Comparison of ENCODE assay signal across 11 cellular contexts in genomic region chr2:120343100-120343432, GRCh38. TPM values are rescaled to one million over a fixed set of nuclear protein-coding genes. Genes with fewer than 3 reads are reported as not detected.
DNase-seq lines count a peak whose midpoint lies in the region; ATAC-seq and TF ChIP-seq lines count a peak whose summit lies in the region.
"Had no signal": no experiment of that assay in that cellular context is flagged by ENCODE, and none has a peak within 500 bp of the region (broad histone marks: within the 10 kb centered on the region; RNA-seq: fewer than 3 reads in every experiment).

No MANE protein-coding gene starts in this region.

- no peaks in the 10 kb centered on the region for H3K9me3 Mint-ChIP-seq in central memory CD8-positive, alpha-beta T cell
- H3K9me3 Mint-ChIP-seq: dendritic cell treated with granulocyte-macrophage colony-stimulating factor and Interleukin-4, amounts not matched to agents 40 ng/mL and 50 ng/mL, for 4 days had no signal

- DNase-seq in ELR (ENCODE audit: low read depth) (peak; percentile 10), MM.1S (no peak), osteoblast (ENCODE audit: insufficient read length, low spot score, missing footprints) (peak; percentile 91), caudate nucleus (lab: John Stamatoyannopoulos, UW) (no peak), iPS-NIHi11 (ENCODE audit: low spot score) (no peak)
- DNase-seq in central memory CD8-positive, alpha-beta T cell (ENCODE audit: low spot score in 2 of 2) = no peak

- H3K27ac ChIP-seq in MM.1S (ENCODE audit: low read length) = no peak overlapping the region
- no peak overlapping the region for H3K27ac ChIP-seq in osteoblast (ENCODE audit: low read depth, low read length)
- H3K27ac ChIP-seq in caudate nucleus (ENCODE audit: low read depth, low read length) = no peak overlapping the region
- no peak overlapping the region for H3K27ac ChIP-seq in gastroesophageal sphincter
- H3K27ac ChIP-seq: left lung had no signal

- H3K4me1 ChIP-seq in MM.1S (ENCODE audit: low read length) = 0 out of 2 replicates have a peak, but pooled peaks cover 8% of the 10 kb centered on the region
- H3K4me1 ChIP-seq in osteoblast (ENCODE audit: insufficient read depth, low read length) = peaks cover 15% of the 10 kb centered on the region
- peaks cover 0 to 49% (median 35%) of the 10 kb centered on the region in 3 donors for H3K4me1 ChIP-seq in gastroesophageal sphincter

- H3K4me3 Mint-ChIP-seq in central memory CD8-positive, alpha-beta T cell = peak overlapping the region; percentile 54

- peaks cover 2% of the 10 kb centered on the region for H3K36me3 Mint-ChIP-seq in central memory CD8-positive, alpha-beta T cell (ENCODE audit: insufficient read depth)

- H3K4me1 Mint-ChIP-seq in central memory CD8-positive, alpha-beta T cell = peaks cover 24% of the 10 kb centered on the region

- no peak overlapping the region for H3K27ac Mint-ChIP-seq in central memory CD8-positive, alpha-beta T cell (ENCODE audit: low read depth)
- H3K27ac Mint-ChIP-seq: activated CD4-positive, alpha-beta T cell treated with anti-CD3 and anti-CD28 coated beads for 36 hours; dendritic cell treated with granulocyte-macrophage colony-stimulating factor and Interleukin-4, amounts not matched to agents 40 ng/mL and 50 ng/mL, for 4 days had no signal

- TF ChIP-seq POLR2A in gastroesophageal sphincter (IDR thresholded peaks at IDR 0.05) = no peak

- H3K27me3 ChIP-seq in MM.1S (replicated peaks; ENCODE audit: insufficient read depth, low read length) (peaks cover 32% of the 10 kb centered on the region), osteoblast (ENCODE audit: insufficient read depth, low read length) (peaks cover 33% of the 10 kb centered on the region), gastroesophageal sphincter (peaks cover 90% of the 10 kb centered on the region)

- no peak for TF ChIP-seq EP300 in gastroesophageal sphincter (IDR thresholded peaks at IDR 0.05)

- H2AFZ ChIP-seq in MM.1S (ENCODE audit: low read length) = no peak overlapping the region
- H2AFZ ChIP-seq in osteoblast (ENCODE audit: low read length) = peak overlapping the region; percentile 68

- H3K9me3 ChIP-seq in MM.1S (replicated peaks; ENCODE audit: insufficient read depth, low read length) (no peaks in the 10 kb centered on the region), osteoblast (ENCODE audit: low read depth, low read length) (no peaks in the 10 kb centered on the region), gastroesophageal sphincter (no peaks in the 10 kb centered on the region)
- H3K9me3 ChIP-seq: left lung had no signal

- H4K20me1 ChIP-seq in MM.1S (ENCODE audit: insufficient read depth, low read length) = no peaks in the 10 kb centered on the region
- H4K20me1 ChIP-seq in osteoblast (ENCODE audit: insufficient read depth, low read length) = peaks cover 4% of the 10 kb centered on the region

- H3F3A ChIP-seq in MM.1S (ENCODE audit: insufficient read depth, low read length) = no peaks in the 10 kb centered on the region

- TF ChIP-seq CTCF in MM.1S (IDR thresholded peaks at IDR 0.05; ENCODE audit: low read length) = no peak
- TF ChIP-seq CTCF in osteoblast (IDR thresholded peaks at IDR 0.05; ENCODE audit: extremely low read depth, low read depth, low read length) = no peak
- no peak for TF ChIP-seq CTCF in gastroesophageal sphincter (IDR thresholded peaks at IDR 0.05)

- no peak overlapping the region for H3K9ac ChIP-seq in MM.1S (ENCODE audit: low read length)

- H3K36me3 ChIP-seq in MM.1S (replicated peaks; ENCODE audit: insufficient read depth, low read length) = no peaks in the 10 kb centered on the region
- H3K36me3 ChIP-seq in osteoblast (ENCODE audit: insufficient read depth, low read length) = no peaks in the 10 kb centered on the region
- H3K36me3 ChIP-seq in gastroesophageal sphincter = no peaks in the 10 kb centered on the region
- H3K36me3 ChIP-seq: left lung had no signal

- H3K9me2 ChIP-seq in MM.1S (replicated peaks; ENCODE audit: insufficient read depth, low read length) = no peaks in the 10 kb centered on the region

- H3K4me2 ChIP-seq in MM.1S (ENCODE audit: low read depth, low read length) = peak overlapping the region; percentile 86; the same call in 1 of the 2 replicates
- peak overlapping the region; percentile 79 for H3K4me2 ChIP-seq in osteoblast (ENCODE audit: insufficient read depth, low read length)

- H3K79me2 ChIP-seq in MM.1S (ENCODE audit: low read length) (no peaks in the 10 kb centered on the region), osteoblast (ENCODE audit: insufficient read depth, low read length) (no peaks in the 10 kb centered on the region)

- H3K4me3 ChIP-seq in MM.1S (ENCODE audit: low read length) (peak overlapping the region; percentile 51), osteoblast (ENCODE audit: insufficient read depth, low read length) (no peak overlapping the region), gastroesophageal sphincter (no peak overlapping the region)
- H3K4me3 ChIP-seq: left lung had no signal

- ATAC-seq in central memory CD8-positive, alpha-beta T cell (replicated peaks; ENCODE audit: extremely low read depth, poor library complexity, severe bottlenecking) = no peak
- no peak for ATAC-seq in HG03095 (IDR thresholded peaks at IDR 0.05; ENCODE audit: unreplicated experiment)
- ATAC-seq in gastroesophageal sphincter = no peak

- WGBS in gastroesophageal sphincter (ENCODE audit: low coverage in 1 of 2), 2 donors = 0 to 40% methylated on average over 1 of the region's 5 CpGs

- H3K27me3 Mint-ChIP-seq in central memory CD8-positive, alpha-beta T cell = peaks cover 73% of the 10 kb centered on the region

RNA-seq across cellular contexts. Expression of gene INHBB, which starts 2.9 kb away (rescaled TPM):
- total RNA-seq in osteoblast = under 0.01 and 0.29 TPM in 2 replicates
- total RNA-seq in gastroesophageal sphincter = 1 to 10 TPM in 3 of 4 donors, under 1 TPM in 1; 0.31 to 8.4 (median 3.4) TPM
- total RNA-seq: activated CD4-positive, alpha-beta T cell treated with anti-CD3 and anti-CD28 coated beads for 36 hours had no signal

Comparison
In these comparisons a context has a peak if more than half of its experiments do, and no peak if none do; other contexts are left out.
1. DNase-seq: peak in ELR (single experiment) and osteoblast (single experiment); none in MM.1S (single experiment), central memory CD8-positive, alpha-beta T cell (0 of 2), caudate nucleus (0 of 61) and iPS-NIHi11 (single experiment).